ENCODE assay signal across 9 cellular contexts in genomic region chr2:144152817-144153271, GRCh38.
DNase-seq lines count a peak whose midpoint lies in the region; ATAC-seq, FAIRE-seq and TF ChIP-seq lines count a peak whose summit lies in the region.
"Had no signal": no experiment of that assay in that cellular context is flagged by ENCODE, and none has a peak within 500 bp of the region (broad histone marks: within the 10 kb centered on the region; RNA-seq: fewer than 3 reads in every experiment).

No MANE protein-coding gene starts in this region.

- no peaks in the 10 kb centered on the region for H3K9me2 ChIP-seq in MM.1S (replicated peaks; ENCODE audit: insufficient read depth, low read length)

- DNase-seq in NOMO-1 treated with DMSO at 0.1 percent for 48 hours (lab: John Stamatoyannopoulos, UW; ENCODE audit: unreplicated experiment) = peak; percentile 75
- DNase-seq in fibroblast of lung (ENCODE audit: low read depth in 2 of 2) = peak; percentile 59 to 79
- no peak for DNase-seq in sciatic nerve (ENCODE audit: low spot score)
- no peak for DNase-seq in DMS53 treated with DMSO at 0.1 percent for 48 hours (lab: John Stamatoyannopoulos, UW; ENCODE audit: unreplicated experiment)
- no peak for DNase-seq in MM.1S
- DNase-seq in GM12891 (ENCODE audit: insufficient read length, low spot score) = no peak
- DNase-seq: T-helper 1 cell had no signal

- H3K4me2 ChIP-seq in fibroblast of lung (ENCODE audit: extremely low read depth, insufficient read depth, low read length) (no peak overlapping the region), MM.1S (ENCODE audit: low read depth, low read length) (no peak overlapping the region)

- no peaks in the 10 kb centered on the region for H4K20me1 ChIP-seq in fibroblast of lung (ENCODE audit: control insufficient read depth, extremely low read depth, insufficient read depth, low read length)
- no peaks in the 10 kb centered on the region for H4K20me1 ChIP-seq in MM.1S (ENCODE audit: insufficient read depth, low read length)

- intact Hi-C loops in sciatic nerve (cut with DNase I) = no loop called here

- TF ChIP-seq CTCF in fibroblast of lung (conservative IDR thresholded peaks at IDR 0.05 in 1 of 2, IDR thresholded peaks at IDR 0.05 in 1 of 2; ENCODE audit: low read depth in 1 of 2, low read length in 2 of 2) (peak in 1 of 2 donors; percentile 24), MM.1S (IDR thresholded peaks at IDR 0.05; ENCODE audit: low read length) (no peak)

- TF ChIP-seq POLR2A in GM12891 (IDR thresholded peaks at IDR 0.05; ENCODE audit: low read depth, low read length) = no peak

- H3K79me2 ChIP-seq in fibroblast of lung (ENCODE audit: control insufficient read depth, insufficient read depth, low read length) (no peaks in the 10 kb centered on the region), MM.1S (ENCODE audit: low read length) (no peaks in the 10 kb centered on the region)

- no peaks in the 10 kb centered on the region for H3K9me3 ChIP-seq in fibroblast of lung (ENCODE audit: control insufficient read depth, insufficient read depth, low read depth, low read length)
- no peaks in the 10 kb centered on the region for H3K9me3 ChIP-seq in MM.1S (replicated peaks; ENCODE audit: insufficient read depth, low read length)

- ATAC-seq in GM19463 (IDR thresholded peaks at IDR 0.05; ENCODE audit: unreplicated experiment) (peak; percentile 69), sciatic nerve (peak; percentile 49), HG03469 (IDR thresholded peaks at IDR 0.05; ENCODE audit: unreplicated experiment) (no peak)

- no peak for FAIRE-seq in GM12891 (lab: Jason Lieb, UNC)

- H3K36me3 ChIP-seq in fibroblast of lung (ENCODE audit: control insufficient read depth, insufficient read depth, low read length) (no peaks in the 10 kb centered on the region), MM.1S (replicated peaks; ENCODE audit: insufficient read depth, low read length) (no peaks in the 10 kb centered on the region)

- H3K27me3 ChIP-seq in fibroblast of lung (ENCODE audit: control insufficient read depth, insufficient read depth, low read length) (no peaks in the 10 kb centered on the region), MM.1S (replicated peaks; ENCODE audit: insufficient read depth, low read length) (no peaks in the 10 kb centered on the region)

- H3K9ac ChIP-seq in fibroblast of lung (ENCODE audit: insufficient read depth, low read length) = no peak overlapping the region
- no peak overlapping the region for H3K9ac ChIP-seq in MM.1S (ENCODE audit: low read length)

- peaks cover 4% of the 10 kb centered on the region for H3K4me1 ChIP-seq in fibroblast of lung (ENCODE audit: control insufficient read depth, extremely low read depth, insufficient read depth, low read length)
- no peaks in the 10 kb centered on the region for H3K4me1 ChIP-seq in MM.1S (ENCODE audit: low read length)

- H3K27ac ChIP-seq in fibroblast of lung (ENCODE audit: insufficient read depth, low read length) (peak overlapping the region; percentile 48), MM.1S (ENCODE audit: low read length) (no peak overlapping the region)

- H3F3A ChIP-seq in MM.1S (ENCODE audit: insufficient read depth, low read length) = no peaks in the 10 kb centered on the region

- H2AFZ ChIP-seq in fibroblast of lung (ENCODE audit: low read length) (peak overlapping the region; percentile 45), MM.1S (ENCODE audit: low read length) (no peak overlapping the region)

- H3K4me3 ChIP-seq in fibroblast of lung (replicated peaks in 1 of 4; ENCODE audit: control extremely low read depth in 1 of 4, insufficient read depth in 1 of 4, low read depth in 3 of 4, low read length in 4 of 4) (no peak overlapping the region), MM.1S (ENCODE audit: low read length) (no peak overlapping the region)

TF ChIP-seq in GM12891, 5 proteins besides CTCF, POLR2A, EP300 and RAD21:
- no peak for TF ChIP-seq POLR2AphosphoS5 (IDR thresholded peaks at IDR 0.05; ENCODE audit: low read depth, low read length)
- no peak for TF ChIP-seq POU2F2 (IDR thresholded peaks at IDR 0.05; ENCODE audit: low read depth, low read length)
- TF ChIP-seq TAF1 (IDR thresholded peaks at IDR 0.05; ENCODE audit: low read depth, low read length) = no peak
- TF ChIP-seq PAX5 (IDR thresholded peaks at IDR 0.05; ENCODE audit: insufficient read depth, low read length, severe bottlenecking) = no peak
- TF ChIP-seq SPI1 (IDR thresholded peaks at IDR 0.05; ENCODE audit: low read depth, low read length) = no peak

Comparison
In these comparisons a context has a peak if more than half of its experiments do, and no peak if none do; other contexts are left out.
1. DNase-seq: peak in NOMO-1 treated with DMSO at 0.1 percent for 48 hours (single experiment) and fibroblast of lung (2 of 2); none in sciatic nerve (single experiment), DMS53 treated with DMSO at 0.1 percent for 48 hours (single experiment), MM.1S (single experiment) and GM12891 (single experiment).